13 cellular contexts compared by ENCODE assay signal in the genomic region with DNA sequence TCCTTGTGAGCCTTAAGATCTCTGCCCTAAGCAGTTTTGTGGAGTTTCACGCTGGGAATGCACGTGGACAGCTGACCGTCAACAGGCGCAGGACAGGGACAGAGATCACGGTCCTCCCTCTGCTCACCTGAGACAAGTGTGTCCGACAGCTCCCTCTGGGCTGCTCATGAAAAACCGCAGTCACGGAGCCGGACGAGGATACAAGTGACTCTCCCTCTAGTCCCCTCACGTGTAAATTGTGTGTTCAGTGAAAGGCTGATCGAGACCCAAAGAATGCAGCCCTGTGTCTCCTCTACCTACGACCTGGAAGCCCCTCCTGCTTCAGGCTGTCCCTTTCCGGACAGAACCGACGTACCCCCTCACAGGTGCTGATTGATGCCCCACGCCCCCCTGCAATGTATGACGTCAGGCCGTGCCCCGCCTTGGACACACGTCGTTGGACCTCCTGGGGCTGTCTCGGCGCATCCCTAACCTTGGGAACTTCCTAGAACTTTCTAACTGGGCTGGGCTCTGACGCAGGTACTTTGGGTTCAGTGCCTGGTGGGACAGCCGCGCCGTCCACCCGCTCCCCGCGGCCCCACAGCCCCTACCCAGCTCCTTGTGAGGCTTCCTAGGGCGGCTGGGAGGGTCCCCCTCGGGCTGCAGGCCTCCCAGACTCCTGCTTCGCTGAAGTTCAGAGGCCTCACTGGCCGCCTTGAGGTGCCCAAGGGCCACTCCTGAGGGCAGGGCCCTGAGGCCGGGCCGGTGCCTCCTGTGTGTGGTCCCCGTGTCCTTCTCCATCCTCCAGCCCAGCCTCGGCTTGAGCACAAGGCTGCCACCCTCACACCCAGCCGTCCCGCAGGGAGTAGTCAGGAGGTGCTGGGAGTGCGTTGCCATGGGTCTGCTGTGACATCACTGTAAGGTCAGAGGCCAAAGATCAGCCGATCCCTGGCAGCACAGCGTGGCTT. TPM values are rescaled to one million over a fixed set of nuclear protein-coding genes. Genes with fewer than 3 reads are reported as not detected.
DNase-seq lines count a peak whose midpoint lies in the region; ATAC-seq and TF ChIP-seq lines count a peak whose summit lies in the region.
"Had no signal": no experiment of that assay in that cellular context is flagged by ENCODE, and none has a peak within 500 bp of the region (broad histone marks: within the 10 kb centered on the region; RNA-seq: fewer than 3 reads in every experiment).

A gene (minus strand): TSS at position 859 of the 947 bp plus-strand sequence. CDS start 79 bp downstream, at position 780.

- no peak within 1 kb of the TSS for H3K4me3 Mint-ChIP-seq in CD14-positive monocyte

- DNase-seq in CD14-positive monocyte (ENCODE audit: low spot score) (peak; percentile 34), RWPE2 (ENCODE audit: low spot score) (peak; percentile 53), left lung (peak; percentile 28 to 74), trophoblast cell (no peak), NCI-H524 treated with DMSO at 0.1 percent for 48 hours (lab: John Stamatoyannopoulos, UW) (no peak), A673 (ENCODE audit: low spot score) (no peak), GM20000 (ENCODE audit: low spot score) (no peak)
- DNase-seq: activated effector memory CD4-positive, alpha-beta T cell treated with anti-CD3 and anti-CD28 coated beads, Interleukin-2, amount 50 U/mL, for 16 hours; midbrain; NCI-H1105 treated with DMSO at 0.1 percent for 48 hours; WERI-Rb-1 had no signal

- no peak within 1 kb of the TSS for H3K27ac ChIP-seq in RWPE2 (ENCODE audit: poor library complexity, severe bottlenecking)
- no peak within 1 kb of the TSS for H3K27ac ChIP-seq in left lung
- no peak within 1 kb of the TSS for H3K27ac ChIP-seq in trophoblast cell (ENCODE audit: low read depth, low read length)
- H3K27ac ChIP-seq in A673 (ENCODE audit: low read depth, low read length, poor library complexity, severe bottlenecking) = no peak within 1 kb of the TSS
- H3K27ac ChIP-seq: WERI-Rb-1 had no signal

- no peaks in the 10 kb centered on the region for H3K79me2 ChIP-seq in trophoblast cell (ENCODE audit: control insufficient read depth, insufficient read depth, low read length, poor library complexity)

- H3K4ac ChIP-seq in trophoblast cell (ENCODE audit: low read depth, low read length) = no peak within 1 kb of the TSS

- no peak within 1 kb of the TSS for H2AK5ac ChIP-seq in trophoblast cell (ENCODE audit: low read length)

- no peaks in the 10 kb centered on the region for H3K4me1 Mint-ChIP-seq in CD14-positive monocyte

- H3K9ac ChIP-seq in trophoblast cell (ENCODE audit: low read length) = no peak within 1 kb of the TSS

- H3K14ac ChIP-seq in trophoblast cell (ENCODE audit: low read length) = no peak within 1 kb of the TSS

- no peak within 1 kb of the TSS for H3K18ac ChIP-seq in trophoblast cell (ENCODE audit: low read length)

- no peak within 1 kb of the TSS for H3K4me2 ChIP-seq in trophoblast cell (ENCODE audit: low read length)

- no peak within 1 kb of the TSS for H3K27ac Mint-ChIP-seq in CD14-positive monocyte

- no peak within 1 kb of the TSS for H2AFZ ChIP-seq in trophoblast cell (ENCODE audit: insufficient read depth, low read length, poor library complexity)

- TF ChIP-seq CTCF in CD14-positive monocyte (IDR thresholded peaks at IDR 0.05) = no peak
- TF ChIP-seq CTCF in RWPE2 (IDR thresholded peaks at IDR 0.05; ENCODE audit: poor library complexity, severe bottlenecking) = no peak
- TF ChIP-seq CTCF in left lung (IDR thresholded peaks at IDR 0.05) = no peak
- TF ChIP-seq CTCF in A673 (conservative IDR thresholded peaks at IDR 0.05; ENCODE audit: low read depth, low read length) = no peak
- TF ChIP-seq CTCF in GM20000 (IDR thresholded peaks at IDR 0.05; ENCODE audit: extremely low read depth, missing control alignments) = no peak

- peaks cover 0 to 3% (median 0%) of the 10 kb centered on the region in 3 donors for H3K27me3 Mint-ChIP-seq in CD14-positive monocyte (ENCODE audit: low read depth in 3 of 3)

- peaks cover 3% of the 10 kb centered on the region for H3K79me1 ChIP-seq in trophoblast cell (ENCODE audit: low read length)

- H3K36me3 ChIP-seq in RWPE2 (ENCODE audit: low read depth) = no peaks in the 10 kb centered on the region
- peaks cover 0 to 34% of the 10 kb centered on the region in 2 donors for H3K36me3 ChIP-seq in left lung
- peaks cover 19 to 30% of the 10 kb centered on the region in 2 experiments for H3K36me3 ChIP-seq in trophoblast cell (ENCODE audit: control insufficient read depth in 1 of 2, insufficient read depth in 2 of 2, low read length in 2 of 2)
- peaks cover 7% of the 10 kb centered on the region for H3K36me3 ChIP-seq in A673 (ENCODE audit: insufficient read depth, low read length, poor library complexity, severe bottlenecking)

- POLR2A ChIA-PET in A673 (lab: Charles Lee; ENCODE audit: low non-redundant PET) = no interaction called here

- ATAC-seq in RWPE2 (ENCODE audit: low read depth) (no peak), left lung (no peak), HG02981 (IDR thresholded peaks at IDR 0.05; ENCODE audit: unreplicated experiment) (no peak)

- intact Hi-C loops in CD14-positive monocyte (cut with micrococcal nuclease) (no loop called here), left lung (cut with DNase I) (no loop called here), A673 (cut with micrococcal nuclease; ENCODE audit: unreplicated experiment) (no loop called here)

- H2BK12ac ChIP-seq in trophoblast cell (ENCODE audit: low read length) = no peak within 1 kb of the TSS

- CTCF ChIA-PET in A673 (lab: Charles Lee) = no interaction called here

- no peak within 1 kb of the TSS for H3K4me3 ChIP-seq in RWPE2 (ENCODE audit: severe bottlenecking)
- H3K4me3 ChIP-seq in left lung = no peak within 1 kb of the TSS
- no peak within 1 kb of the TSS for H3K4me3 ChIP-seq in trophoblast cell (ENCODE audit: low read depth, low read length)
- H3K4me3 ChIP-seq in A673 (ENCODE audit: low read depth, low read length, poor library complexity, severe bottlenecking) = no peak within 1 kb of the TSS

- H3K9me3 ChIP-seq in RWPE2 (ENCODE audit: severe bottlenecking) (no peaks in the 10 kb centered on the region), left lung (no peaks in the 10 kb centered on the region), trophoblast cell (ENCODE audit: insufficient read depth, low read depth, low read length) (peaks cover 6% of the 10 kb centered on the region), A673 (ENCODE audit: low read depth, low read length, poor library complexity, severe bottlenecking) (no peaks in the 10 kb centered on the region)

- H3K4me1 ChIP-seq in RWPE2 (ENCODE audit: insufficient read depth, poor library complexity, severe bottlenecking) (peaks cover 22% of the 10 kb centered on the region), left lung (peaks cover 0 to 6% of the 10 kb centered on the region in 2 donors), trophoblast cell (ENCODE audit: control insufficient read depth in 1 of 2, insufficient read depth in 2 of 2, low read length in 2 of 2) (peaks cover 8 to 12% of the 10 kb centered on the region in 2 experiments), A673 (ENCODE audit: insufficient read depth, low read length, poor library complexity, severe bottlenecking) (no peaks in the 10 kb centered on the region)

- no peak within 1 kb of the TSS for H3K23ac ChIP-seq in trophoblast cell (ENCODE audit: low read length)

- H4K91ac ChIP-seq in trophoblast cell (ENCODE audit: low read depth, low read length) = peak within 1 kb of the TSS; percentile 31

- no peak within 1 kb of the TSS for H2BK120ac ChIP-seq in trophoblast cell (ENCODE audit: insufficient read depth, low read length, poor library complexity)

- H3K27me3 ChIP-seq in RWPE2 (ENCODE audit: insufficient read depth, poor library complexity, severe bottlenecking) (no peaks in the 10 kb centered on the region), left lung (no peaks in the 10 kb centered on the region), trophoblast cell (ENCODE audit: insufficient read depth, low read length) (no peaks in the 10 kb centered on the region), A673 (replicated peaks; ENCODE audit: insufficient read depth, low read depth, low read length, poor library complexity) (no peaks in the 10 kb centered on the region)

- no peak within 1 kb of the TSS for H2BK5ac ChIP-seq in trophoblast cell (ENCODE audit: low read depth, low read length, poor library complexity)

- H4K12ac ChIP-seq in trophoblast cell (ENCODE audit: low read depth, low read length) = no peak within 1 kb of the TSS

- WGBS in trophoblast cell (ENCODE audit: extremely low coverage, insufficient coverage, insufficient read length) = no CpG with 5 or more reads among the region's 44 CpGs

- peaks cover 42 to 57% of the 10 kb centered on the region in 2 donors for H3K36me3 Mint-ChIP-seq in CD14-positive monocyte

- no TSS peak for BruUV-seq in A673 (replicated peaks; lab: Mats Ljungman, UMichigan)

- H3K9me3 Mint-ChIP-seq in CD14-positive monocyte = peaks cover 0 to 2% (median 0%) of the 10 kb centered on the region in 7 donors

- no peak within 1 kb of the TSS for H4K8ac ChIP-seq in trophoblast cell (ENCODE audit: low read depth, low read length)

RNA-seq across cellular contexts. Expression of the gene that starts here (rescaled TPM):
- under 1 TPM in 1 of 2 donors, not detected in 1; 0.05 TPM for polyA plus RNA-seq in CD14-positive monocyte
- 1 to 10 TPM; 7.1 to 7.5 TPM for total RNA-seq in left lung
- 0.12 and 0.15 TPM in 2 replicates for polyA plus RNA-seq in trophoblast cell (2013)
- total RNA-seq in A673 (2021) = 3.1 and 3.6 TPM in 2 replicates
- total RNA-seq: RPMI7951 had no signal

Comparison
In these comparisons a context has a peak if more than half of its experiments do, and no peak if none do; other contexts are left out.
1. Peak in DNase-seq in CD14-positive monocyte; RNA of the gene not detected or under 1 TPM.
2. DNase-seq: peak in RWPE2 (single experiment) and left lung (2 of 2); none in trophoblast cell (0 of 2), NCI-H524 treated with DMSO at 0.1 percent for 48 hours (single experiment), A673 (single experiment) and GM20000 (single experiment).